8 cellular contexts compared by ENCODE assay signal in genomic region chr1:19208710-19209438, GRCh38. TPM values are rescaled to one million over a fixed set of nuclear protein-coding genes. Genes with fewer than 3 reads are reported as not detected.
DNase-seq lines count a peak whose midpoint lies in the region; ATAC-seq and TF ChIP-seq lines count a peak whose summit lies in the region.

No MANE protein-coding gene starts in this region.

- CTCF ChIA-PET in HEK293 (lab: Yijun Ruan, JAX) = interaction anchor here (0.6 to 1.2 kb wide), 4 partner anchors 51 to 451 kb away, joined by 3 to 4 read pairs (median 3); no protein-coding TSS in a partner anchor

- H3K36me3 ChIP-seq in HEK293 (ENCODE audit: control insufficient read depth in 2 of 2, insufficient read depth in 1 of 2, low read length in 2 of 2) = peaks cover 0 to 23% of the 10 kb centered on the region in 2 experiments; a peak in 1 of 3 replicates

- H3K27ac Mint-ChIP-seq in brain = peak overlapping the region; percentile 37 to 97 (median 95)

- H3K27ac ChIP-seq in HEK293 (ENCODE audit: extremely low read depth, low read depth, low read length) = peak overlapping the region; percentile 65; the same call in 1 of the 2 replicates

- peak; percentile 27 for DNase-seq in A172 (ENCODE audit: low spot score)
- peak; percentile 31 to 58 for DNase-seq in lung microvascular endothelial cell (ENCODE audit: low read depth in 2 of 2)
- DNase-seq in SW480 (ENCODE audit: low spot score) = no peak
- no peak for DNase-seq in GM20000 (ENCODE audit: low spot score)
- DNase-seq in activated CD8-positive, alpha-beta memory T cell treated with anti-CD3 and anti-CD28 coated beads, Interleukin-2, amount 50 U/mL, for 4 hours = no peak

- peaks cover 6% of the 10 kb centered on the region for H3K36me3 Mint-ChIP-seq in brain

- no peak for ATAC-seq in GM18519 (IDR thresholded peaks at IDR 0.05; ENCODE audit: low FRiP score, unreplicated experiment)

- H3K27me3 Mint-ChIP-seq in brain = peaks cover 5% of the 10 kb centered on the region

- peaks cover 6% of the 10 kb centered on the region; the same call in 1 of the 2 replicates for H3K4me1 ChIP-seq in HEK293 (ENCODE audit: control insufficient read depth, insufficient read depth, low read length)

- peak overlapping the region; percentile 89 to 100 (median 96) for H3K4me3 Mint-ChIP-seq in brain

- peaks cover 82% of the 10 kb centered on the region for H3K4me1 Mint-ChIP-seq in brain

- POLR2A ChIA-PET in HEK293 (lab: Yijun Ruan, JAX) = interaction anchor here (1.0 kb wide), 1 partner anchor 43 kb away, joined by 4 read pairs; the partner anchor contains the start of gene MRTO4

- peak overlapping the region; percentile 84 for H3K4me3 ChIP-seq in HEK293 (ENCODE audit: low read depth, low read length)

- TF ChIP-seq CTCF in HEK293 (tag by site-specific recombination; IDR thresholded peaks at IDR 0.05) = no peak
- no peak for TF ChIP-seq CTCF in brain (conservative IDR thresholded peaks at IDR 0.05)
- no peak for TF ChIP-seq CTCF in GM20000 (IDR thresholded peaks at IDR 0.05; ENCODE audit: extremely low read depth, missing control alignments)

- H3K9me3 Mint-ChIP-seq in brain = no peaks in the 10 kb centered on the region

- no peaks in the 10 kb centered on the region for H3K9me3 ChIP-seq in HEK293 (ENCODE audit: control insufficient read depth, insufficient read depth, low read depth, low read length)

TF ChIP-seq in HEK293, 187 proteins besides CTCF, POLR2A, EP300 and RAD21:
- TF ChIP-seq ZNF37A (tag by site-specific recombination; IDR thresholded peaks at IDR 0.05) (no peak), PRDM1 (tag by site-specific recombination; IDR thresholded peaks at IDR 0.05) (peak; percentile 92)

RNA-seq across cellular contexts. Expression of gene UBR4, which starts 1.2 kb away (rescaled TPM):
- total RNA-seq in A172 (2014; rRNA removed; shearing (Covaris generic)) = 52.4 and 66.5 TPM in 2 replicates
- polyA plus RNA-seq in brain (ENCODE audit: insufficient read depth, low read depth, low replicate concordance) = 75.8 TPM
- total RNA-seq in lung microvascular endothelial cell = 66.3 and 71.4 TPM in 2 replicates

RNA-seq across cellular contexts. Expression of gene EMC1, which starts 42.5 kb away (rescaled TPM):
- total RNA-seq in A172 (2014; rRNA removed; shearing (Covaris generic)) = 31.9 and 35.8 TPM in 2 replicates
- 49.8 TPM for polyA plus RNA-seq in brain (ENCODE audit: insufficient read depth, low read depth, low replicate concordance)
- 39.4 and 43.3 TPM in 2 replicates for total RNA-seq in lung microvascular endothelial cell

RNA-seq across cellular contexts. Expression of gene MRTO4, which starts 42.7 kb away (rescaled TPM):
- total RNA-seq in A172 (2014; rRNA removed; shearing (Covaris generic)) = 44.6 and 51.9 TPM in 2 replicates
- polyA plus RNA-seq in brain (ENCODE audit: insufficient read depth, low read depth, low replicate concordance) = 36.2 TPM
- 16.7 and 17.0 TPM in 2 replicates for total RNA-seq in lung microvascular endothelial cell

Comparison
In these comparisons a context has a peak if more than half of its experiments do, and no peak if none do; other contexts are left out.
1. DNase-seq: peak in A172 (single experiment) and lung microvascular endothelial cell (2 of 2); none in SW480 (single experiment), GM20000 (single experiment) and activated CD8-positive, alpha-beta memory T cell treated with anti-CD3 and anti-CD28 coated beads, Interleukin-2, amount 50 U/mL, for 4 hours (single experiment).